9 cellular contexts compared by ENCODE assay signal in the genomic region with DNA sequence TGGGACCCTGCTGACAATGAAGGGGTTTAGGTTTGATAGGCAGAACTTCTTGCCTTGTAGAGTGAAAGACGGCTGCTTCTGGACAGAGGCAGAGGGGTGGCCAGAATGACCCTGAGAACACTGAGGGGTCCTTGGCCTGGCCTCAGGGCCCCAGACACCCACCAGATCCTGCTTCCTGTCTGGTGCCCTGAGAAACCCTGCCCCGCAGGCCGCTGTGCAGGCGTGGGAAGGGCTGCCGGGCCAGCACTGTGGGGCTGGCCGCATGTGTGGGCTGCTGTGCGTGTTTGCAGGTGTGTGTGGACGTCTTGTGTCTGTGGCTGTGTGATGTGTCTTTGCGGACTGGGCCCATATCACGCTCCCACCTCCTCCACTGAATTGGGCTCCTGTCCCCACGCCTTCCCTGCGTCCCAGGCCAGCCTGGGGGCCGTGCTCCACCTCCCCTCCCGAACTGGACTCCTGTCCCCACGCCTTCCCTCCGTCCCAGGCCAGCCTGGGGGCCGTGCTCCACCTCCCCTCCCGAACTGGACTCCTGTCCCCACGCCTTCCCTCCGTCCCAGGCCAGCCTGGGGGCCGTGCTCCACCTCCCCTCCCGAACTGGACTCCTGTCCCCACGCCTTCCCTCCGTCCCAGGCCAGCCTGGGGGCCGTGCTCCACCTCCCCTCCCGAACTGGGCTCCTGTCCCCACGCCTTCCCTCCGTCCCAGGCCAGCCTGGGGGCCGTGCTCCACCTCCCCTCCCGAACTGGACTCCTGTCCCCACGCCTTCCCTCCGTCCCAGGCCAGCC. TPM values are rescaled to one million over a fixed set of nuclear protein-coding genes. Genes with fewer than 3 reads are reported as not detected.
DNase-seq lines count a peak whose midpoint lies in the region; ATAC-seq, FAIRE-seq and TF ChIP-seq lines count a peak whose summit lies in the region.
"Not testable (repeated sequence)": the region's sequence is repeated elsewhere in the genome, so short reads cannot be mapped to it uniquely, and the experiment has no call there.
"Had no signal": no experiment of that assay in that cellular context is flagged by ENCODE, and none has a peak within 500 bp of the region (broad histone marks: within the 10 kb centered on the region; RNA-seq: fewer than 3 reads in every experiment).

No MANE protein-coding gene starts in this region.

- H3K36me3 ChIP-seq in HEK293 (ENCODE audit: control insufficient read depth in 2 of 2, insufficient read depth in 1 of 2, low read length in 2 of 2) (peaks cover 0 to 16% of the 10 kb centered on the region in 2 experiments; a peak in 1 of 3 replicates), SK-N-SH (replicated peaks in 1 of 2; ENCODE audit: control insufficient read depth in 1 of 2, insufficient read depth in 2 of 2, low read length in 1 of 2) (peaks cover 0 to 13% of the 10 kb centered on the region in 2 experiments), esophagus muscularis mucosa (peaks cover 0 to 78% (median 32%) of the 10 kb centered on the region in 4 donors)
- not testable (repeated sequence) for H3K36me3 ChIP-seq in kidney (ENCODE audit: control insufficient read depth in 1 of 2, insufficient read depth in 2 of 2, low read length in 2 of 2); neuron (ENCODE audit: insufficient read depth, low read length); vagina

- POLR2A ChIA-PET in HEK293 (lab: Yijun Ruan, JAX) = interaction anchor here (1.1 to 2.6 kb wide), 2 partner anchors 14 to 121 kb away, joined by 3 to 16 read pairs; a partner anchor contains a TSS
- POLR2A ChIA-PET in SK-N-SH (lab: Yijun Ruan, JAX) = interaction anchor here (1.5 kb wide), 1 partner anchor 13 kb away, joined by 3 read pairs; a partner anchor contains a TSS

- not testable (repeated sequence) for ATAC-seq in stimulated activated memory B cell treated with anti-CD40 and anti-IgM and Interleukin-4, amounts not matched to agents 10 μg/mL and 1 μg/mL and 100 μg/mL, for 72 hours

- TF ChIP-seq EP300 in SK-N-SH (IDR thresholded peaks at IDR 0.05; ENCODE audit: borderline replicate concordance in 1 of 2, low read depth in 1 of 2, low read length in 1 of 2); esophagus muscularis mucosa (IDR thresholded peaks at IDR 0.05): not testable (repeated sequence)

- not testable (repeated sequence) for H3K4me1 ChIP-seq in HEK293 (ENCODE audit: control insufficient read depth, insufficient read depth, low read length)
- H3K4me1 ChIP-seq in SK-N-SH (ENCODE audit: control insufficient read depth in 1 of 2, insufficient read depth in 2 of 2, low read depth in 1 of 2, low read length in 1 of 2) (peaks cover 33 to 54% of the 10 kb centered on the region in 2 experiments; a peak in 3 of 4 replicates), esophagus muscularis mucosa (peaks cover 60 to 88% (median 84%) of the 10 kb centered on the region in 4 donors), kidney (ENCODE audit: control insufficient read depth in 1 of 2, insufficient read depth in 1 of 2, low read depth in 1 of 2, low read length in 2 of 2) (peaks cover 0 to 39% of the 10 kb centered on the region in 2 donors), neuron (ENCODE audit: insufficient read depth, low read length) (peaks cover 14% of the 10 kb centered on the region), vagina (peaks cover 93% of the 10 kb centered on the region)

- peaks cover 20% of the 10 kb centered on the region; the same call in 1 of the 2 replicates for H3K79me2 ChIP-seq in SK-N-SH (ENCODE audit: insufficient read depth)

- H3K9me2 ChIP-seq in SK-N-SH = not testable (repeated sequence)

- H3K27me3 ChIP-seq in SK-N-SH (ENCODE audit: insufficient read depth); esophagus muscularis mucosa; neuron (ENCODE audit: insufficient read depth, low read length); vagina: not testable (repeated sequence)

- DNase-seq in SK-N-SH; esophagus muscularis mucosa (ENCODE audit: extremely low spot score); kidney; vagina (ENCODE audit: extremely low spot score in 2 of 2): not testable (repeated sequence)

- TF ChIP-seq CTCF in HEK293 (tag by site-specific recombination; IDR thresholded peaks at IDR 0.05); SK-N-SH (IDR thresholded peaks at IDR 0.05); brain (conservative IDR thresholded peaks at IDR 0.05); esophagus muscularis mucosa (IDR thresholded peaks at IDR 0.05); kidney (IDR thresholded peaks at IDR 0.05; ENCODE audit: borderline replicate concordance, extremely low read depth, insufficient read depth); vagina (IDR thresholded peaks at IDR 0.05): not testable (repeated sequence)

- H3K9me3 ChIP-seq in HEK293 (ENCODE audit: control insufficient read depth, insufficient read depth, low read depth, low read length); SK-N-SH; esophagus muscularis mucosa; kidney (ENCODE audit: control insufficient read depth in 1 of 2, low read length in 2 of 2); neuron (ENCODE audit: low read length); vagina: not testable (repeated sequence)

- H3K27me3 Mint-ChIP-seq in brain = not testable (repeated sequence)
- H3K27me3 Mint-ChIP-seq in stimulated activated memory B cell treated with anti-CD40 and anti-IgM and Interleukin-4, amounts not matched to agents 10 μg/mL and 1 μg/mL and 100 μg/mL, for 72 hours = peaks cover 49% of the 10 kb centered on the region

- not testable (repeated sequence) for H3K9me3 Mint-ChIP-seq in brain; stimulated activated memory B cell treated with anti-CD40 and anti-IgM and Interleukin-4, amounts not matched to agents 10 μg/mL and 1 μg/mL and 100 μg/mL, for 72 hours

- not testable (repeated sequence) for H3F3A ChIP-seq in SK-N-SH (replicated peaks; ENCODE audit: insufficient read depth)

- H4K20me1 ChIP-seq in SK-N-SH (ENCODE audit: insufficient read depth) = not testable (repeated sequence)

- not testable (repeated sequence) for H3K4me3 ChIP-seq in HEK293 (ENCODE audit: low read depth, low read length); neuron (ENCODE audit: low read length)
- peak overlapping the region in 1 of 2 experiments; percentile 54; a peak in 1 of 4 replicates for H3K4me3 ChIP-seq in SK-N-SH (ENCODE audit: low read depth in 2 of 2, low read length in 1 of 2)
- peak overlapping the region; percentile 40 to 54 (median 46) for H3K4me3 ChIP-seq in esophagus muscularis mucosa
- H3K4me3 ChIP-seq in kidney (ENCODE audit: low read length in 2 of 2) = peak overlapping the region; percentile 38 to 60
- H3K4me3 ChIP-seq in vagina = peak overlapping the region; percentile 35 to 41

- WGBS in SK-N-SH (ENCODE audit: low lambda C conversion rate) = 86% methylated on average over 17 of the region's 32 CpGs
- 27% methylated on average over 5 of the region's 32 CpGs for WGBS in esophagus muscularis mucosa

- H3K27ac Mint-ChIP-seq in brain = peak overlapping the region; percentile 31 to 84 (median 53)
- H3K27ac Mint-ChIP-seq in stimulated activated memory B cell treated with anti-CD40 and anti-IgM and Interleukin-4, amounts not matched to agents 10 μg/mL and 1 μg/mL and 100 μg/mL, for 72 hours = peak overlapping the region; percentile 59

- peak overlapping the region; percentile 83 for H3K9ac ChIP-seq in SK-N-SH
- H3K9ac ChIP-seq in kidney (ENCODE audit: low read length in 2 of 2) = not testable (repeated sequence)

- peak overlapping the region; percentile 94 for H3K4me2 ChIP-seq in SK-N-SH

- H3K27ac ChIP-seq in HEK293 (ENCODE audit: extremely low read depth, low read depth, low read length) = not testable (repeated sequence)
- H3K27ac ChIP-seq in SK-N-SH (ENCODE audit: low read depth in 2 of 2, low read length in 1 of 2) (peak overlapping the region; percentile 86 to 93), esophagus muscularis mucosa (replicated peaks in 1 of 4) (peak overlapping the region; percentile 83 to 92 (median 86)), kidney (ENCODE audit: low read depth in 2 of 2, low read length in 2 of 2) (peak overlapping the region; percentile 76 to 82), vagina (peak overlapping the region; percentile 91)

- H2AFZ ChIP-seq in SK-N-SH (ENCODE audit: low read depth) (peak overlapping the region; percentile 17; the same call in 1 of the 2 replicates), neuron (ENCODE audit: low read depth, low read length) (peak overlapping the region; percentile 12)

- H3K4me3 Mint-ChIP-seq in brain; stimulated activated memory B cell treated with anti-CD40 and anti-IgM and Interleukin-4, amounts not matched to agents 10 μg/mL and 1 μg/mL and 100 μg/mL, for 72 hours: not testable (repeated sequence)

- CTCF ChIA-PET in HEK293 (lab: Yijun Ruan, JAX) (interaction anchor here (1.0 kb wide), 1 partner anchor 103 kb away, joined by 3 read pairs; no protein-coding TSS in a partner anchor), SK-N-SH (lab: Yijun Ruan, JAX) (interaction anchor here (2.5 kb wide), 1 partner anchor 11 kb away, joined by 12 read pairs; no protein-coding TSS in a partner anchor)

- not testable (repeated sequence) for FAIRE-seq in kidney (lab: Jason Lieb, UNC)

- H3K36me3 Mint-ChIP-seq in brain; stimulated activated memory B cell treated with anti-CD40 and anti-IgM and Interleukin-4, amounts not matched to agents 10 μg/mL and 1 μg/mL and 100 μg/mL, for 72 hours: not testable (repeated sequence)

- not testable (repeated sequence) for TF ChIP-seq POLR2A in esophagus muscularis mucosa (IDR thresholded peaks at IDR 0.05; ENCODE audit: low read depth); vagina (IDR thresholded peaks at IDR 0.05)

- H3K4me1 Mint-ChIP-seq in brain = not testable (repeated sequence)
- peaks cover 23% of the 10 kb centered on the region for H3K4me1 Mint-ChIP-seq in stimulated activated memory B cell treated with anti-CD40 and anti-IgM and Interleukin-4, amounts not matched to agents 10 μg/mL and 1 μg/mL and 100 μg/mL, for 72 hours

- intact Hi-C loops in esophagus muscularis mucosa (cut with DNase I); kidney (cut with DNase I); vagina (cut with DNase I): not testable (repeated sequence)

- not testable (repeated sequence) for TF ChIP-seq RAD21 in SK-N-SH (IDR thresholded peaks at IDR 0.05; ENCODE audit: low read length)

RNA-seq across cellular contexts. Expression of a gene that starts 7.4 kb away (rescaled TPM):
- 45.2 and 53.8 TPM in 2 replicates for polyA plus RNA-seq in SK-N-SH (2012; rRNA removed)
- 30.7 and 46.0 TPM in 2 replicates for polyA plus RNA-seq in SK-N-SH (2012; cell fraction: cytosol; rRNA removed)
- 43.9 and 70.4 TPM in 2 replicates for polyA plus RNA-seq in SK-N-SH (2012; cell fraction: nucleus; rRNA removed)
- 112 TPM for polyA plus RNA-seq in brain (ENCODE audit: insufficient read depth, low read depth, low replicate concordance)
- total RNA-seq in esophagus muscularis mucosa = 100 to 1,000 TPM in 2 of 4 donors, 10 to 100 TPM in 2; 45.3 to 130 (median 88.3) TPM
- 238 TPM for total RNA-seq in kidney
- 405 TPM for polyA plus RNA-seq in kidney (ENCODE audit: insufficient read depth, low read depth, low replicate concordance)
- 44.7 TPM for total RNA-seq in vagina

RNA-seq across cellular contexts. Expression of a gene that starts 13.5 kb away (rescaled TPM):
- polyA plus RNA-seq in SK-N-SH (2012; rRNA removed) (72.9 and 77.3 TPM in 2 replicates), brain (ENCODE audit: insufficient read depth, low read depth, low replicate concordance) (66.3 TPM), kidney (ENCODE audit: insufficient read depth, low read depth, low replicate concordance) (36.0 TPM)
- polyA plus RNA-seq in SK-N-SH (2012; cell fraction: cytosol; rRNA removed) = 32.1 and 51.5 TPM in 2 replicates
- polyA plus RNA-seq in SK-N-SH (2012; cell fraction: nucleus; rRNA removed) = 59.5 and 109 TPM in 2 replicates
- total RNA-seq in esophagus muscularis mucosa (10 to 100 TPM; 11.8 to 25.2 (median 18.9) TPM), kidney (15.3 TPM), vagina (28.5 TPM)

RNA-seq across cellular contexts. Expression of a gene that starts 13.7 kb away (rescaled TPM):
- polyA plus RNA-seq in SK-N-SH (2012; rRNA removed) (76.7 and 96.1 TPM in 2 replicates), brain (ENCODE audit: insufficient read depth, low read depth, low replicate concordance) (72.7 TPM), kidney (ENCODE audit: insufficient read depth, low read depth, low replicate concordance) (40.0 TPM)
- polyA plus RNA-seq in SK-N-SH (2012; cell fraction: cytosol; rRNA removed) = 22.6 and 32.9 TPM in 2 replicates
- polyA plus RNA-seq in SK-N-SH (2012; cell fraction: nucleus; rRNA removed) = 376 and 625 TPM in 2 replicates
- total RNA-seq in esophagus muscularis mucosa (10 to 100 TPM; 41.3 to 71.7 (median 52.0) TPM), kidney (151 TPM), vagina (78.6 TPM)

RNA-seq across cellular contexts. Expression of a gene that starts 14.5 kb away (rescaled TPM):
- polyA plus RNA-seq in SK-N-SH (2012; rRNA removed) (0.62 and 1.1 TPM in 2 replicates), brain (ENCODE audit: insufficient read depth, low read depth, low replicate concordance) (4.3 TPM), kidney (ENCODE audit: insufficient read depth, low read depth, low replicate concordance) (not detected)
- polyA plus RNA-seq in SK-N-SH (2012; cell fraction: cytosol; rRNA removed) = 0.37 and 1.1 TPM in 2 replicates
- polyA plus RNA-seq in SK-N-SH (2012; cell fraction: nucleus; rRNA removed) = 6.7 and 14.8 TPM in 2 replicates
- total RNA-seq in esophagus muscularis mucosa (not detected), kidney (not detected), vagina (not detected)
- total RNA-seq: posterior vena cava had no signal

RNA-seq across cellular contexts. Expression of a gene that starts 24.5 kb away (rescaled TPM):
- polyA plus RNA-seq in SK-N-SH (2012; rRNA removed) = 38.1 and 47.8 TPM in 2 replicates
- polyA plus RNA-seq in SK-N-SH (2012; cell fraction: cytosol; rRNA removed) = 19.2 and 29.4 TPM in 2 replicates
- polyA plus RNA-seq in SK-N-SH (2012; cell fraction: nucleus; rRNA removed) = 170 and 358 TPM in 2 replicates
- polyA plus RNA-seq in brain (ENCODE audit: insufficient read depth, low read depth, low replicate concordance) = 32.5 TPM
- 10 to 100 TPM; 23.3 to 46.5 (median 34.9) TPM for total RNA-seq in esophagus muscularis mucosa
- total RNA-seq in kidney = 34.9 TPM
- 14.3 TPM for polyA plus RNA-seq in kidney (ENCODE audit: insufficient read depth, low read depth, low replicate concordance)
- total RNA-seq in vagina = 51.8 TPM
